15 cellular contexts compared by ENCODE assay signal in genomic region chr3:32340639-32341365, GRCh38. TPM values are rescaled to one million over a fixed set of nuclear protein-coding genes. Genes with fewer than 3 reads are reported as not detected.
DNase-seq lines count a peak whose midpoint lies in the region; ATAC-seq and TF ChIP-seq lines count a peak whose summit lies in the region.
"Had no signal": no experiment of that assay in that cellular context is flagged by ENCODE, and none has a peak within 500 bp of the region (broad histone marks: within the 10 kb centered on the region; RNA-seq: fewer than 3 reads in every experiment).

No MANE protein-coding gene starts in this region.

- no peaks in the 10 kb centered on the region for H3K9me3 ChIP-seq in Loucy (ENCODE audit: insufficient read depth, low read depth, low read length)
- no peaks in the 10 kb centered on the region for H3K9me3 ChIP-seq in T-helper 17 cell (ENCODE audit: control insufficient read depth, low read length, poor library complexity, severe bottlenecking)
- no peaks in the 10 kb centered on the region for H3K9me3 ChIP-seq in liver (ENCODE audit: control insufficient read depth in 4 of 4, low read length in 3 of 4)

- no peaks in the 10 kb centered on the region for H3F3A ChIP-seq in Loucy (ENCODE audit: low read depth)

- ATAC-seq in T-helper 17 cell: no peak
- ATAC-seq in HG02884 (IDR thresholded peaks at IDR 0.05; ENCODE audit: unreplicated experiment): no peak

- no peak for DNase-seq in T-helper 17 cell
- no peak for DNase-seq in NCI-H1436 (lab: John Stamatoyannopoulos, UW)
- no peak for DNase-seq in glutamatergic neuron
- DNase-seq in NK-92 treated with Interleukin-12 subunit alpha and Interleukin-12 subunit beta, amount 100 ng/mL, for 24 hours (lab: John Stamatoyannopoulos, UW): no peak
- DNase-seq: activated CD8-positive, alpha-beta memory T cell treated with anti-CD3 and anti-CD28 coated beads for 24 hours; stimulated activated naive CD8-positive, alpha-beta T cell treated with anti-CD3 and anti-CD28 coated beads, Interleukin-15, Interleukin-2, amounts not matched to agents 100 U/mL and 50 U/mL, for 24 hours; T1000 had no signal

- H3K27me3 Mint-ChIP-seq in T-helper 17 cell: no peaks in the 10 kb centered on the region
- H3K27me3 Mint-ChIP-seq in glutamatergic neuron (ENCODE audit: unreplicated experiment): peaks cover 3% of the 10 kb centered on the region
- H3K27me3 Mint-ChIP-seq: CD4-positive, alpha-beta memory T cell; memory B cell had no signal

- H3K4me2 ChIP-seq in Loucy (ENCODE audit: low read depth, low read length, poor library complexity, severe bottlenecking): no peak overlapping the region

- no peaks in the 10 kb centered on the region for H3K9me3 Mint-ChIP-seq in glutamatergic neuron (ENCODE audit: unreplicated experiment)
- H3K9me3 Mint-ChIP-seq: activated naive CD4-positive, alpha-beta T cell treated with anti-CD3 and anti-CD28 coated beads for 36 hours; CD4-positive, alpha-beta memory T cell; memory B cell had no signal

- 0 out of 2 replicates have a peak, but pooled peaks have one; percentile 0 for TF ChIP-seq CTCF in C4-2B (conservative IDR thresholded peaks at IDR 0.05)
- TF ChIP-seq CTCF in Loucy (conservative IDR thresholded peaks at IDR 0.05; ENCODE audit: low read length): peak; percentile 31; the same call in 1 of the 2 replicates
- TF ChIP-seq CTCF in liver (IDR thresholded peaks at IDR 0.05; ENCODE audit: low read depth, low read length, missing input control): peak; percentile 26
- no peak for TF ChIP-seq CTCF in glutamatergic neuron (IDR thresholded peaks at IDR 0.05; ENCODE audit: partially characterized antibody, unreplicated experiment)

- peak overlapping the region; percentile 56 for H3K27ac Mint-ChIP-seq in T-helper 17 cell
- no peak overlapping the region for H3K27ac Mint-ChIP-seq in glutamatergic neuron (ENCODE audit: unreplicated experiment)
- H3K27ac Mint-ChIP-seq: activated naive CD4-positive, alpha-beta T cell treated with anti-CD3 and anti-CD28 coated beads for 36 hours; CD4-positive, alpha-beta memory T cell; memory B cell had no signal

- peak; percentile 65 to 71 for TF ChIP-seq RAD21 in liver (IDR thresholded peaks at IDR 0.05)

- H3K4me1 Mint-ChIP-seq in T-helper 17 cell (peaks cover 10% of the 10 kb centered on the region), glutamatergic neuron (ENCODE audit: low read depth, unreplicated experiment) (no peaks in the 10 kb centered on the region)
- H3K4me1 Mint-ChIP-seq: memory B cell had no signal

- H3K4me1 ChIP-seq in Loucy (ENCODE audit: insufficient read depth, low read length, poor library complexity, severe bottlenecking) (no peaks in the 10 kb centered on the region), liver (ENCODE audit: control insufficient read depth in 4 of 4, insufficient read depth in 4 of 4, low read length in 3 of 4) (peaks cover 2 to 17% (median 13%) of the 10 kb centered on the region in 4 donors)

- H3K27ac ChIP-seq in C4-2B (no peak overlapping the region), liver (ENCODE audit: low read depth in 1 of 2, low read length in 2 of 2) (peak overlapping the region in 1 of 2 donors; percentile 3)
- H3K27ac ChIP-seq: cardiac muscle cell had no signal

- no peak overlapping the region for H3K4me3 ChIP-seq in Loucy (ENCODE audit: low read length, poor library complexity, severe bottlenecking)
- no peak overlapping the region for H3K4me3 ChIP-seq in liver (ENCODE audit: low read depth in 1 of 3, low read length in 3 of 3)
- H3K4me3 ChIP-seq: cardiac muscle cell had no signal

- H3K36me3 Mint-ChIP-seq in T-helper 17 cell (ENCODE audit: low read depth) (no peaks in the 10 kb centered on the region), glutamatergic neuron (ENCODE audit: unreplicated experiment) (no peaks in the 10 kb centered on the region)
- H3K36me3 Mint-ChIP-seq: memory B cell had no signal

- H3K79me2 ChIP-seq in Loucy (ENCODE audit: insufficient read depth, low read length): no peaks in the 10 kb centered on the region

- H3K27me3 ChIP-seq in Loucy (ENCODE audit: insufficient read depth, low read length, poor library complexity, severe bottlenecking) (no peaks in the 10 kb centered on the region), liver (ENCODE audit: control insufficient read depth in 4 of 4, insufficient read depth in 4 of 4, low read length in 3 of 4) (no peaks in the 10 kb centered on the region)
- H3K27me3 ChIP-seq: cardiac muscle cell had no signal

- H3K36me3 ChIP-seq in Loucy (ENCODE audit: insufficient read depth, low read length) (no peaks in the 10 kb centered on the region), liver (ENCODE audit: control insufficient read depth in 4 of 4, insufficient read depth in 3 of 4, low read depth in 1 of 4, low read length in 3 of 4) (no peaks in the 10 kb centered on the region)
- H3K36me3 ChIP-seq: cardiac muscle cell had no signal

- H3K4me3 Mint-ChIP-seq in T-helper 17 cell (no peak overlapping the region), glutamatergic neuron (ENCODE audit: unreplicated experiment) (no peak overlapping the region)
- H3K4me3 Mint-ChIP-seq: activated naive CD4-positive, alpha-beta T cell treated with anti-CD3 and anti-CD28 coated beads for 36 hours; CD4-positive, alpha-beta memory T cell; memory B cell had no signal

- H4K20me1 ChIP-seq in Loucy (ENCODE audit: insufficient read depth, low read length, poor library complexity, severe bottlenecking): no peaks in the 10 kb centered on the region

- WGBS in liver: 74% methylated on average over 7 of the region's 7 CpGs

- H3K9ac ChIP-seq in Loucy (ENCODE audit: low read depth, low read length, poor library complexity, severe bottlenecking): no peak overlapping the region
- H3K9ac ChIP-seq in liver (ENCODE audit: low read depth in 1 of 2, low read length in 2 of 2): no peak overlapping the region

- no peak overlapping the region for H2AFZ ChIP-seq in Loucy (ENCODE audit: low read length)

- H3K9me2 ChIP-seq in Loucy (replicated peaks; ENCODE audit: low read depth, low read length): no peaks in the 10 kb centered on the region

TF ChIP-seq in liver, 16 proteins besides CTCF, POLR2A, EP300 and RAD21:
- peak; percentile 89 for TF ChIP-seq YY1 (IDR thresholded peaks at IDR 0.05)
- TF ChIP-seq REST (IDR thresholded peaks at IDR 0.05): no peak
- TF ChIP-seq SP1 (IDR thresholded peaks at IDR 0.05): peak; percentile 86
- no peak for TF ChIP-seq ATF3 (IDR thresholded peaks at IDR 0.05)
- peak; percentile 16 for TF ChIP-seq NR2F2 (IDR thresholded peaks at IDR 0.05)
- peak; percentile 91 for TF ChIP-seq HNF4G (IDR thresholded peaks at IDR 0.05)
- peak; percentile 74 to 80 for TF ChIP-seq RXRA (IDR thresholded peaks at IDR 0.05)
- no peak for TF ChIP-seq GABPA (IDR thresholded peaks at IDR 0.05 in 1 of 2, conservative IDR thresholded peaks at IDR 0.05 in 1 of 2)
- peak; percentile 95 to 97 for TF ChIP-seq HNF4A (conservative IDR thresholded peaks at IDR 0.05)
- TF ChIP-seq TAF1 (conservative IDR thresholded peaks at IDR 0.05): no peak
- TF ChIP-seq, protein P1, sequence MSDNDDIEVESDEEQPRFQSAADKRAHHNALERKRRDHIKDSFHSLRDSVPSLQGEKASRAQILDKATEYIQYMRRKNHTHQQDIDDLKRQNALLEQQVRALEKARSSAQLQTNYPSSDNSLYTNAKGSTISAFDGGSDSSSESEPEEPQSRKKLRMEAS (IDR thresholded peaks at IDR 0.05): peak; percentile 88
- TF ChIP-seq FOXA2 (IDR thresholded peaks at IDR 0.05): peak; percentile 42
TF ChIP-seq in liver: peak in this region for 8.

RNA-seq across cellular contexts. Expression of gene CMTM7, which starts 50.9 kb away (rescaled TPM):
- total RNA-seq in T-helper 17 cell (10 to 100 TPM; 38.5 to 45.3 TPM), liver (1 to 10 TPM; 3.6 to 4.3 TPM), glutamatergic neuron (ENCODE audit: unreplicated experiment) (95.5 TPM)
- 10 to 100 TPM in 1 of 2 donors, 1 to 10 TPM in 1; 4.0 to 20.3 TPM for polyA plus RNA-seq in liver

Comparison
In these comparisons a context has a peak if more than half of its experiments do, and no peak if none do; other contexts are left out.
1. RNA of gene CMTM7, which starts 50.9 kb away (total RNA-seq): 95.5 TPM in glutamatergic neuron (single experiment) and 38.5 to 45.3 TPM in T-helper 17 cell; 3.6 to 4.3 TPM in liver; every median in the first group is over 4 times any median in the second.